ENCODE assay signal across 9 cellular contexts in the genomic region with DNA sequence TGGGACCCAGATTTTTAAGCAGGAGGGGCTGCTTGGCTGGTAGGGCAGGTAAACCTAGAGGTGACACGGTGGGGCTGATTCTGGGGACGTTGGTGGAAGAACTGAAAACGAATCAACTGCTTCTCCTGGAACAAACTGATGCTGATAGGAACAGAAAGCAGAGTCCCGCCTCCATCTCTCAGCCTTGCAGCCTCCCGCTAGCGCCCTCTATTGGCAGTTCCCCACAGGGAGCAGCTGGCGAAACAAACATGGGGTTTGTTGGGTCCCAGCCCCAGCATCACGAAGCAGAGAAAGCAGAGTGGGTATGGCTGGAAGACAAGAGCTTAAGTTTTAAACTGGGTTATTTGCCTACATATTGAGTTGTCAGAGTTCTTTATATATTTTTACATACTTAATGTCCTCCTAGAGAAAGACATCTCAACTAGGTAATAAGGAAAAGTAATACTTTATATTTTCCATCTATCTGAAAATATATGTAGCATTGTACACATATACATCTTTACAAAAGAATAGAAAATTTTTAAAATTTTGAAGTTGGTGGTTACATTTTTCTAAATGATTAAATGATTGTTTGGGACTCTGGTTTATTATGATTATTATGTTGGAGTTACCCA. TPM values are rescaled to one million over a fixed set of nuclear protein-coding genes. Genes with fewer than 3 reads are reported as not detected.
DNase-seq lines count a peak whose midpoint lies in the region; ATAC-seq and TF ChIP-seq lines count a peak whose summit lies in the region.
"Had no signal": no experiment of that assay in that cellular context is flagged by ENCODE, and none has a peak within 500 bp of the region (broad histone marks: within the 10 kb centered on the region; RNA-seq: fewer than 3 reads in every experiment).

No MANE protein-coding gene starts in this region.

- no peaks in the 10 kb centered on the region for H3K9me3 Mint-ChIP-seq in activated CD8-positive, alpha-beta T cell treated with anti-CD3 and anti-CD28 coated beads for 36 hours
- H3K9me3 Mint-ChIP-seq in neural crest cell = no peaks in the 10 kb centered on the region
- no peaks in the 10 kb centered on the region for H3K9me3 Mint-ChIP-seq in effector memory CD8-positive, alpha-beta T cell
- H3K9me3 Mint-ChIP-seq: memory B cell had no signal

- peak; percentile 64 for TF ChIP-seq CTCF in activated CD8-positive, alpha-beta T cell treated with anti-CD3 and anti-CD28 coated beads for 36 hours (IDR thresholded peaks at IDR 0.05)
- TF ChIP-seq CTCF in neural crest cell (conservative IDR thresholded peaks at IDR 0.05) = peak; percentile 63
- no peak for TF ChIP-seq CTCF in gastroesophageal sphincter (IDR thresholded peaks at IDR 0.05)

- H3K36me3 ChIP-seq in MG63 (no peaks in the 10 kb centered on the region), gastroesophageal sphincter (no peaks in the 10 kb centered on the region)

- H3K4me1 Mint-ChIP-seq in activated CD8-positive, alpha-beta T cell treated with anti-CD3 and anti-CD28 coated beads for 36 hours (ENCODE audit: low read depth) = no peaks in the 10 kb centered on the region
- no peaks in the 10 kb centered on the region for H3K4me1 Mint-ChIP-seq in neural crest cell
- no peaks in the 10 kb centered on the region for H3K4me1 Mint-ChIP-seq in effector memory CD8-positive, alpha-beta T cell (ENCODE audit: low read depth in 2 of 2)
- H3K4me1 Mint-ChIP-seq: memory B cell had no signal

- H3K27ac ChIP-seq in gastroesophageal sphincter = no peak overlapping the region

- no peaks in the 10 kb centered on the region for H3K36me3 Mint-ChIP-seq in activated CD8-positive, alpha-beta T cell treated with anti-CD3 and anti-CD28 coated beads for 36 hours (ENCODE audit: low read depth)
- no peaks in the 10 kb centered on the region for H3K36me3 Mint-ChIP-seq in neural crest cell (ENCODE audit: low read depth)
- no peaks in the 10 kb centered on the region for H3K36me3 Mint-ChIP-seq in effector memory CD8-positive, alpha-beta T cell (ENCODE audit: insufficient read depth)
- H3K36me3 Mint-ChIP-seq: memory B cell had no signal

- no peaks in the 10 kb centered on the region for H3K9me3 ChIP-seq in MG63
- no peaks in the 10 kb centered on the region for H3K9me3 ChIP-seq in gastroesophageal sphincter

- intact Hi-C loops in activated CD8-positive, alpha-beta T cell treated with anti-CD3 and anti-CD28 coated beads for 36 hours (cut with micrococcal nuclease) = no loop called here

- H3K27me3 Mint-ChIP-seq in activated CD8-positive, alpha-beta T cell treated with anti-CD3 and anti-CD28 coated beads for 36 hours = peaks cover 2% of the 10 kb centered on the region
- H3K27me3 Mint-ChIP-seq in neural crest cell (ENCODE audit: low read depth) = peaks cover 3% of the 10 kb centered on the region
- H3K27me3 Mint-ChIP-seq in effector memory CD8-positive, alpha-beta T cell = peaks cover 12 to 29% of the 10 kb centered on the region in 2 donors

- no peak overlapping the region for H3K4me3 ChIP-seq in MG63
- no peak overlapping the region for H3K4me3 ChIP-seq in gastroesophageal sphincter

- no peak for TF ChIP-seq EP300 in gastroesophageal sphincter (IDR thresholded peaks at IDR 0.05)

- H3K27me3 ChIP-seq in MG63 = no peaks in the 10 kb centered on the region
- peaks cover 13% of the 10 kb centered on the region for H3K27me3 ChIP-seq in gastroesophageal sphincter

- CTCF ChIA-PET in activated CD8-positive, alpha-beta T cell treated with anti-CD3 and anti-CD28 coated beads for 36 hours (lab: Charles Lee) = interaction anchor here (0.7 kb wide), 1 partner anchor 21 kb away, joined by 3 read pairs; no protein-coding TSS in a partner anchor

- TF ChIP-seq POLR2A in gastroesophageal sphincter (IDR thresholded peaks at IDR 0.05) = no peak

- H3K4me1 ChIP-seq in gastroesophageal sphincter = no peaks in the 10 kb centered on the region

- DNase-seq in DMS53 treated with DMSO at 0.1 percent for 48 hours (lab: John Stamatoyannopoulos, UW; ENCODE audit: unreplicated experiment) (peak; percentile 3), MG63 (peak; percentile 53), neural crest cell (ENCODE audit: low read depth, low spot score) (peak; percentile 66), anterior cingulate cortex (lab: John Stamatoyannopoulos, UW) (no peak)
- DNase-seq in activated CD8-positive, alpha-beta T cell treated with anti-CD3 and anti-CD28 coated beads for 36 hours = peak; percentile 69
- DNase-seq in effector memory CD8-positive, alpha-beta T cell = no peak

- peak; percentile 65 for ATAC-seq in GM19395 (IDR thresholded peaks at IDR 0.05; ENCODE audit: unreplicated experiment)
- ATAC-seq in activated CD8-positive, alpha-beta T cell treated with anti-CD3 and anti-CD28 coated beads for 36 hours = peak; percentile 49
- no peak for ATAC-seq in gastroesophageal sphincter
- no peak for ATAC-seq in effector memory CD8-positive, alpha-beta T cell (replicated peaks)

- POLR2A ChIA-PET in activated CD8-positive, alpha-beta T cell treated with anti-CD3 and anti-CD28 coated beads for 36 hours (lab: Charles Lee) = no interaction called here

- no peak overlapping the region for H3K27ac Mint-ChIP-seq in activated CD8-positive, alpha-beta T cell treated with anti-CD3 and anti-CD28 coated beads for 36 hours
- no peak overlapping the region for H3K27ac Mint-ChIP-seq in neural crest cell (ENCODE audit: unreplicated experiment)
- H3K27ac Mint-ChIP-seq in effector memory CD8-positive, alpha-beta T cell = no peak overlapping the region
- H3K27ac Mint-ChIP-seq: memory B cell had no signal

- H3K4me3 Mint-ChIP-seq in activated CD8-positive, alpha-beta T cell treated with anti-CD3 and anti-CD28 coated beads for 36 hours = no peak overlapping the region
- no peak overlapping the region for H3K4me3 Mint-ChIP-seq in neural crest cell
- H3K4me3 Mint-ChIP-seq in effector memory CD8-positive, alpha-beta T cell = no peak overlapping the region
- H3K4me3 Mint-ChIP-seq: memory B cell had no signal

- 40 to 44% methylated on average over 7 to 8 of the region's 8 CpGs for WGBS in gastroesophageal sphincter (ENCODE audit: low coverage in 1 of 2), 2 donors

RNA-seq across cellular contexts. Expression of gene FOXI2, which starts 42.3 kb away (rescaled TPM):
- total RNA-seq in MG63 (2014; rRNA removed; shearing (Covaris generic); ENCODE audit: low replicate concordance) = not detected in 2 replicates
- not detected for total RNA-seq in activated CD8-positive, alpha-beta T cell treated with anti-CD3 and anti-CD28 coated beads for 36 hours
- total RNA-seq in neural crest cell (not detected in 2 replicates), gastroesophageal sphincter (under 1 TPM in 3 of 4 donors, not detected in 1; 0.13 to 0.77 (median 0.73) TPM)

Comparison
In these comparisons a context has a peak if more than half of its experiments do, and no peak if none do; other contexts are left out.
1. DNase-seq: peak in DMS53 treated with DMSO at 0.1 percent for 48 hours (single experiment), MG63 (single experiment), activated CD8-positive, alpha-beta T cell treated with anti-CD3 and anti-CD28 coated beads for 36 hours (single experiment) and neural crest cell (single experiment); none in anterior cingulate cortex (0 of 58) and effector memory CD8-positive, alpha-beta T cell (0 of 3).
2. ATAC-seq: peak in GM19395 (single experiment) and activated CD8-positive, alpha-beta T cell treated with anti-CD3 and anti-CD28 coated beads for 36 hours (single experiment); none in gastroesophageal sphincter (single experiment) and effector memory CD8-positive, alpha-beta T cell (single experiment).
3. CTCF ChIP-seq: peak in activated CD8-positive, alpha-beta T cell treated with anti-CD3 and anti-CD28 coated beads for 36 hours (single experiment) and neural crest cell (single experiment); none in gastroesophageal sphincter (0 of 4).